Comparison of ENCODE assay signal across 8 cellular contexts in the genomic region with DNA sequence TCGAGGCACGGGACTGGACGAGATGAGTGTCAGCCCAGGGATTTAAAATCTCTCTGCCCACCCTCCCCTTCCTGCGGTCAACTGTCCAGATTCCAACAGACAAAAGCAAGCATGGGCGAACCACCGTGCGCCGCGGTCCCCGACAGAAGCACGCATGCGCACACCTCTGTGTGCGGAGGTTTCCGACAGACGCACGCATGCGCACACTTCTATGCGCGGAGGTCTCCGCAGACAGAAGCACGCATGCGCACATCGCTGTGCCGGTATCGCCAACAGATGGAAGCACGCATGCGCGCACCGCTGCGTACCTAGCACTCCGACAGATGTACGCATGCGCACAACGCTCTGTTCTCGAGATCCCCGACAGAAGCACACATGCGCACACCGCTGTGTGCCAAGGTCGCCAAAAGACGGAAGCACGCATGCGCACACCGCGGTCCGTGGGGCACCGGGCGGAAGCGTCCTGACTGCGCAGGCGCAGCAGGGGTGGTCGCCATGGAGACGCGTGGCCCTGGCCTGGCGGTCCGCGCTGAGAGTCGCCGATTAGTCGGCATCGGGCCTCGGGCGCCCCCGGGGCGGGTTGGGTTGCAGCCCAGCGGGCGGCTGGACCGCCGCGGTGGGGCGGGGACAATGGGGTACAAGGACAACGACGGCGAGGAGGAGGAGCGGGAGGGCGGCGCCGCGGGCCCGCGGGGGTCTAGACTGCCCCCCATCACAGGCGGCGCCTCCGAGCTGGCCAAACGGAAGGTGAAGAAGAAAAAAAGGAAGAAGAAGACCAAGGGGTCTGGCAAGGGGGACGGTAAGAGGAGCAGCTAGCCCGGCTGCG. TPM values are rescaled to one million over a fixed set of nuclear protein-coding genes. Genes with fewer than 3 reads are reported as not detected.
DNase-seq lines count a peak whose midpoint lies in the region; ATAC-seq and TF ChIP-seq lines count a peak whose summit lies in the region.

No MANE protein-coding gene starts in this region.

- intact Hi-C loops in head of caudate nucleus (cut with DNase I) = loop anchor here (5.0 kb wide), 1 partner anchor 292 kb away; no protein-coding TSS in a partner anchor

- H2AFZ ChIP-seq in osteoblast (ENCODE audit: low read length) = peak overlapping the region; percentile 98

- H3K36me3 Mint-ChIP-seq in activated naive CD8-positive, alpha-beta T cell treated with anti-CD3 and anti-CD28 coated beads, Interleukin-2, amount 10 ng/mL, durations not matched to agents 7 days and 5 days = peaks cover 27% of the 10 kb centered on the region

- peaks cover 23% of the 10 kb centered on the region for H3K4me1 ChIP-seq in osteoblast (ENCODE audit: insufficient read depth, low read length)
- H3K4me1 ChIP-seq in thoracic aorta (ENCODE audit: control insufficient read depth in 1 of 2, low read depth in 2 of 2) = peaks cover 3 to 15% of the 10 kb centered on the region in 2 donors

- H3K27me3 Mint-ChIP-seq in activated naive CD8-positive, alpha-beta T cell treated with anti-CD3 and anti-CD28 coated beads, Interleukin-2, amount 10 ng/mL, durations not matched to agents 7 days and 5 days = no peaks in the 10 kb centered on the region

- peak overlapping the region; percentile 90 for H3K4me3 Mint-ChIP-seq in activated naive CD8-positive, alpha-beta T cell treated with anti-CD3 and anti-CD28 coated beads, Interleukin-2, amount 10 ng/mL, durations not matched to agents 7 days and 5 days

- no peaks in the 10 kb centered on the region for H3K27me3 ChIP-seq in osteoblast (ENCODE audit: insufficient read depth, low read length)
- no peaks in the 10 kb centered on the region for H3K27me3 ChIP-seq in thoracic aorta (replicated peaks; ENCODE audit: insufficient read depth)

- TF ChIP-seq CTCF in osteoblast (IDR thresholded peaks at IDR 0.05; ENCODE audit: extremely low read depth, low read depth, low read length) (no peak), thoracic aorta (IDR thresholded peaks at IDR 0.05) (no peak)

- H3K4me2 ChIP-seq in osteoblast (ENCODE audit: insufficient read depth, low read length) = peak overlapping the region; percentile 97

- peaks cover 10% of the 10 kb centered on the region for H3K36me3 ChIP-seq in osteoblast (ENCODE audit: insufficient read depth, low read length)
- no peaks in the 10 kb centered on the region for H3K36me3 ChIP-seq in thoracic aorta

- peak overlapping the region; percentile 89 for H3K27ac Mint-ChIP-seq in activated naive CD8-positive, alpha-beta T cell treated with anti-CD3 and anti-CD28 coated beads, Interleukin-2, amount 10 ng/mL, durations not matched to agents 7 days and 5 days

- H3K9me3 ChIP-seq in osteoblast (ENCODE audit: low read depth, low read length) (no peaks in the 10 kb centered on the region), thoracic aorta (no peaks in the 10 kb centered on the region)

- no peaks in the 10 kb centered on the region for H4K20me1 ChIP-seq in osteoblast (ENCODE audit: insufficient read depth, low read length)

- DNase-seq in NCI-H1105 treated with DMSO at 0.1 percent for 48 hours (lab: John Stamatoyannopoulos, UW) = peak; percentile 97
- peak; percentile 92 for DNase-seq in SKM-1 treated with dmso at 0.1 percent for 144 hours (lab: John Stamatoyannopoulos, UW; ENCODE audit: unreplicated experiment)
- peak; percentile 100 for DNase-seq in activated naive CD8-positive, alpha-beta T cell treated with anti-CD3 and anti-CD28 coated beads, Interleukin-2, amount 10 ng/mL, durations not matched to agents 7 days and 5 days
- DNase-seq in head of caudate nucleus = peak; percentile 89 to 99 (median 96)
- peak; percentile 99 for DNase-seq in osteoblast (ENCODE audit: insufficient read length, low spot score, missing footprints)
- DNase-seq in thoracic aorta (ENCODE audit: low spot score) = peak; percentile 99

- peak overlapping the region; percentile 93 for H3K27ac ChIP-seq in osteoblast (ENCODE audit: low read depth, low read length)
- no peak overlapping the region for H3K27ac ChIP-seq in thoracic aorta

- peaks cover 10% of the 10 kb centered on the region for H3K79me2 ChIP-seq in osteoblast (ENCODE audit: insufficient read depth, low read length)

- H3K9me3 Mint-ChIP-seq in activated naive CD8-positive, alpha-beta T cell treated with anti-CD3 and anti-CD28 coated beads, Interleukin-2, amount 10 ng/mL, durations not matched to agents 7 days and 5 days = no peaks in the 10 kb centered on the region

- peaks cover 45% of the 10 kb centered on the region for H3K4me1 Mint-ChIP-seq in activated naive CD8-positive, alpha-beta T cell treated with anti-CD3 and anti-CD28 coated beads, Interleukin-2, amount 10 ng/mL, durations not matched to agents 7 days and 5 days

- H3K4me3 ChIP-seq in osteoblast (ENCODE audit: insufficient read depth, low read length) (peak overlapping the region; percentile 95), thoracic aorta (peak overlapping the region; percentile 78)

- ATAC-seq in HG02642 (IDR thresholded peaks at IDR 0.05; ENCODE audit: poor library complexity, unreplicated experiment) (peak; percentile 89), thoracic aorta (ENCODE audit: insufficient number of reproducible peaks, low FRiP score, low read depth) (peak; percentile 99)
- peak; percentile 79 for ATAC-seq in activated naive CD8-positive, alpha-beta T cell treated with anti-CD3 and anti-CD28 coated beads, Interleukin-2, amount 10 ng/mL, durations not matched to agents 7 days and 5 days (ENCODE audit: low read depth)

- POLR2A ChIA-PET in activated naive CD8-positive, alpha-beta T cell treated with anti-CD3 and anti-CD28 coated beads, Interleukin-2, amount 10 ng/mL, durations not matched to agents 7 days and 5 days (lab: Charles Lee) = interaction anchor here (1.0 kb wide), 2 partner anchors 245 to 587 kb away, joined by 3 to 4 read pairs; partner anchors contain the start of gene TIMM22

- TF ChIP-seq POLR2A in GM10847 (IDR thresholded peaks at IDR 0.05; ENCODE audit: extremely low read depth, insufficient read length) = peak; percentile 80

RNA-seq across cellular contexts. Expression of gene RFLNB, which starts 35.7 kb away (rescaled TPM):
- 100 to 1,000 TPM; 116 to 124 TPM for total RNA-seq in activated naive CD8-positive, alpha-beta T cell treated with anti-CD3 and anti-CD28 coated beads, Interleukin-2, amount 10 ng/mL, durations not matched to agents 7 days and 5 days
- total RNA-seq in osteoblast (19.5 and 24.2 TPM in 2 replicates), thoracic aorta (10 to 100 TPM in 1 of 2 donors, 1 to 10 TPM in 1; 6.4 to 18.2 TPM)

RNA-seq across cellular contexts. Expression of gene RPH3AL, which starts 57.5 kb away (rescaled TPM):
- 1 to 10 TPM; 2.1 to 2.7 TPM for total RNA-seq in activated naive CD8-positive, alpha-beta T cell treated with anti-CD3 and anti-CD28 coated beads, Interleukin-2, amount 10 ng/mL, durations not matched to agents 7 days and 5 days
- total RNA-seq in osteoblast = 2.9 and 3.2 TPM in 2 replicates
- total RNA-seq in thoracic aorta = 10 to 100 TPM in 1 of 2 donors, 1 to 10 TPM in 1; 6.5 to 33.1 TPM
